1 cellular context compared by ENCODE assay signal in the genomic region with DNA sequence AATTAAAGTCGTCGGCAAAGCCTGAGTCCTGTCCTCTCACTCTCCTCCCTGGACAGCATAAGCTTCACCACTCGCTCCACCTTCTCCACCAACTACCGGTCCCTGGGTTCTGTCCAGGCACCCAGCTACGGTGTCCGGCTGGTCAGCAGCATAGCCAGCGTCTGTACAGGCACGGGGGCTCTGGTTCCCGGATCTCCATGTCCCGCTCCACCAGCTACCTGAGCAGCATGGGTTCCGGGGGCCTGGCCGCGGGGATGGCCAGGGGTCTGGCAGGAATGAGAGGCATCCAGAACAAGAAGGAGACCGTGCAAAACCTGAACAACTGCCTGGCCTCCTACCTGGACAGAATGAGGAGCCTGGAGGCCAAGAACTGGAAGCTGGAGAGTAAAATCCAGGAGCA.
TF ChIP-seq lines count a peak whose summit lies in the region.

No MANE protein-coding gene starts in this region.

TF ChIP-seq in GM12878, 131 proteins besides CTCF, POLR2A, EP300 and RAD21 (continued from another document):
- TF ChIP-seq, protein P1, sequence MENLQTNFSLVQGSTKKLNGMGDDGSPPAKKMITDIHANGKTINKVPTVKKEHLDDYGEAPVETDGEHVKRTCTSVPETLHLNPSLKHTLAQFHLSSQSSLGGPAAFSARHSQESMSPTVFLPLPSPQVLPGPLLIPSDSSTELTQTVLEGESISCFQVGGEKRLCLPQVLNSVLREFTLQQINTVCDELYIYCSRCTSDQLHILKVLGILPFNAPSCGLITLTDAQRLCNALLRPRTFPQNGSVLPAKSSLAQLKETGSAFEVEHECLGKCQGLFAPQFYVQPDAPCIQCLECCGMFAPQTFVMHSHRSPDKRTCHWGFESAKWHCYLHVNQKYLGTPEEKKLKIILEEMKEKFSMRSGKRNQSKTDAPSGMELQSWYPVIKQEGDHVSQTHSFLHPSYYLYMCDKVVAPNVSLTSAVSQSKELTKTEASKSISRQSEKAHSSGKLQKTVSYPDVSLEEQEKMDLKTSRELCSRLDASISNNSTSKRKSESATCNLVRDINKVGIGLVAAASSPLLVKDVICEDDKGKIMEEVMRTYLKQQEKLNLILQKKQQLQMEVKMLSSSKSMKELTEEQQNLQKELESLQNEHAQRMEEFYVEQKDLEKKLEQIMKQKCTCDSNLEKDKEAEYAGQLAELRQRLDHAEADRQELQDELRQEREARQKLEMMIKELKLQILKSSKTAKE (IDR thresholded peaks at IDR 0.05; ENCODE audit: low read depth, poor library complexity, severe bottlenecking): no peak
- TF ChIP-seq TAF1 (IDR thresholded peaks at IDR 0.05; ENCODE audit: borderline replicate concordance, low read depth, low read length): no peak
